Comparison of ENCODE assay signal across 8 cellular contexts in genomic region chr17:64063766-64064224, GRCh38. TPM values are rescaled to one million over a fixed set of nuclear protein-coding genes. Genes with fewer than 3 reads are reported as not detected.
A peak's percentile ranks its signal among the peaks of the same experiment; 100 is the strongest.
DNase-seq lines count a peak whose midpoint lies in the region; ATAC-seq and TF ChIP-seq lines count a peak whose summit lies in the region.

No MANE protein-coding gene starts in this region.

- H3K27me3 ChIP-seq in Karpas-422 (ENCODE audit: low read length) (no peaks in the 10 kb centered on the region), esophagus (ENCODE audit: control insufficient read depth in 1 of 2, insufficient read depth in 2 of 2, low read length in 2 of 2) (no peaks in the 10 kb centered on the region)

- H3K4me1 ChIP-seq in Karpas-422 (ENCODE audit: low read length) (no peaks in the 10 kb centered on the region), esophagus (ENCODE audit: control insufficient read depth in 2 of 2, insufficient read depth in 2 of 2, low read length in 1 of 2) (peaks cover 2 to 16% of the 10 kb centered on the region in 2 donors)

- peaks cover 5% of the 10 kb centered on the region for H3K27me3 Mint-ChIP-seq in nephron progenitor cell (ENCODE audit: low read depth, poor library complexity)

- H3K27ac Mint-ChIP-seq in nephron progenitor cell = no peak overlapping the region

- ATAC-seq in HG03520 (IDR thresholded peaks at IDR 0.05; ENCODE audit: unreplicated experiment) (no peak), HG02571 (IDR thresholded peaks at IDR 0.05; ENCODE audit: unreplicated experiment) (no peak)

- H3K4me3 ChIP-seq in Karpas-422 (ENCODE audit: low read length) (no peak overlapping the region), esophagus (ENCODE audit: low read depth in 1 of 2, low read length in 2 of 2) (peak overlapping the region in 1 of 2 donors; percentile 16)

- no peaks in the 10 kb centered on the region for H3K9me2 ChIP-seq in Karpas-422 (replicated peaks; ENCODE audit: insufficient read depth, low read length)

- no peak overlapping the region for H3K9ac ChIP-seq in Karpas-422 (ENCODE audit: low read length)

- H3K36me3 Mint-ChIP-seq in nephron progenitor cell (ENCODE audit: low read depth) = peaks cover 34% of the 10 kb centered on the region

- peak overlapping the region; percentile 51 for H3K4me3 Mint-ChIP-seq in nephron progenitor cell

- TF ChIP-seq CTCF in nephron progenitor cell (IDR thresholded peaks at IDR 0.05) = peak; percentile 66

- peaks cover 6% of the 10 kb centered on the region for H3K9me3 Mint-ChIP-seq in nephron progenitor cell

- H3K36me3 ChIP-seq in Karpas-422 (ENCODE audit: insufficient read depth, low read length) (no peaks in the 10 kb centered on the region), esophagus (ENCODE audit: control insufficient read depth in 2 of 2, insufficient read depth in 2 of 2, low read length in 1 of 2) (peaks cover 3 to 27% of the 10 kb centered on the region in 2 donors)

- DNase-seq in CD1c-positive myeloid dendritic cell (ENCODE audit: extremely low spot score) (peak; percentile 30), Karpas-422 (peak; percentile 63), nephron progenitor cell (peak; percentile 75), NCI-H187 treated with DMSO at 0.1 percent for 48 hours (lab: John Stamatoyannopoulos, UW) (no peak)
- peak; percentile 52 for DNase-seq in activated CD8-positive, alpha-beta memory T cell treated with anti-CD3 and anti-CD28 coated beads, Interleukin-2, amount 50 U/mL, for 4 hours

- H3K9me3 ChIP-seq in Karpas-422 (ENCODE audit: low read length) (no peaks in the 10 kb centered on the region), esophagus (ENCODE audit: control insufficient read depth in 2 of 2, insufficient read depth in 1 of 2, low read depth in 1 of 2, low read length in 1 of 2) (no peaks in the 10 kb centered on the region)

- H3K27ac ChIP-seq in Karpas-422 (ENCODE audit: low read length) (no peak overlapping the region), esophagus (ENCODE audit: low read depth in 2 of 2, low read length in 1 of 2) (peak overlapping the region; percentile 90 to 97)

- H4K20me1 ChIP-seq in Karpas-422 (ENCODE audit: insufficient read depth, low read depth, low read length) = no peaks in the 10 kb centered on the region; the same call in 1 of the 2 replicates

- H3K4me1 Mint-ChIP-seq in nephron progenitor cell = peaks cover 14% of the 10 kb centered on the region

- 44 to 56% methylated on average over 16 of the region's 16 CpGs for WGBS in esophagus, 2 donors

- no peak overlapping the region for H2AFZ ChIP-seq in Karpas-422 (ENCODE audit: low read length)

- H3K4me2 ChIP-seq in Karpas-422 (ENCODE audit: low read depth, low read length, poor library complexity, severe bottlenecking) = no peak overlapping the region

- H3K79me2 ChIP-seq in Karpas-422 (ENCODE audit: low read length) = no peaks in the 10 kb centered on the region

RNA-seq across cellular contexts. Expression of gene ICAM2, which starts 43.4 kb away (rescaled TPM):
- 4.4 and 12.1 TPM in 2 replicates for total RNA-seq in Karpas-422 (2014; rRNA removed; shearing (Covaris generic); ENCODE audit: low replicate concordance)
- polyA plus RNA-seq in esophagus = 1 to 10 TPM; 4.2 to 8.9 TPM
